1 cellular context compared by ENCODE assay signal in genomic region chr12:56358836-56359532, GRCh38.
TF ChIP-seq lines count a peak whose summit lies in the region.

No MANE protein-coding gene starts in this region.

TF ChIP-seq in IMR-90, 13 proteins besides CTCF, POLR2A, EP300 and RAD21:
- TF ChIP-seq RCOR1 (IDR thresholded peaks at IDR 0.05; ENCODE audit: insufficient replicate concordance, low read length) (no peak), RFX5 (IDR thresholded peaks at IDR 0.05; ENCODE audit: low read depth, low read length) (no peak), MXI1 (IDR thresholded peaks at IDR 0.05; ENCODE audit: borderline replicate concordance, low read depth, low read length) (peak; percentile 59; the same call in 1 of the 2 replicates), CEBPB (IDR thresholded peaks at IDR 0.05; ENCODE audit: low read depth, low read length) (0 out of 2 replicates have a peak, but pooled peaks have one; percentile 49), ELK1 (IDR thresholded peaks at IDR 0.05; ENCODE audit: borderline replicate concordance, low read depth, low read length) (no peak), MAFK (IDR thresholded peaks at IDR 0.05; ENCODE audit: low read depth, low read length) (no peak), SMC3 (IDR thresholded peaks at IDR 0.05; ENCODE audit: low read depth, low read length) (0 out of 2 replicates have a peak, but pooled peaks have one; percentile 10), USF2 (IDR thresholded peaks at IDR 0.05; ENCODE audit: low read depth, low read length) (peak; percentile 65)
TF ChIP-seq in IMR-90: peak in this region for 4.
